9 cellular contexts compared by ENCODE assay signal in the genomic region with DNA sequence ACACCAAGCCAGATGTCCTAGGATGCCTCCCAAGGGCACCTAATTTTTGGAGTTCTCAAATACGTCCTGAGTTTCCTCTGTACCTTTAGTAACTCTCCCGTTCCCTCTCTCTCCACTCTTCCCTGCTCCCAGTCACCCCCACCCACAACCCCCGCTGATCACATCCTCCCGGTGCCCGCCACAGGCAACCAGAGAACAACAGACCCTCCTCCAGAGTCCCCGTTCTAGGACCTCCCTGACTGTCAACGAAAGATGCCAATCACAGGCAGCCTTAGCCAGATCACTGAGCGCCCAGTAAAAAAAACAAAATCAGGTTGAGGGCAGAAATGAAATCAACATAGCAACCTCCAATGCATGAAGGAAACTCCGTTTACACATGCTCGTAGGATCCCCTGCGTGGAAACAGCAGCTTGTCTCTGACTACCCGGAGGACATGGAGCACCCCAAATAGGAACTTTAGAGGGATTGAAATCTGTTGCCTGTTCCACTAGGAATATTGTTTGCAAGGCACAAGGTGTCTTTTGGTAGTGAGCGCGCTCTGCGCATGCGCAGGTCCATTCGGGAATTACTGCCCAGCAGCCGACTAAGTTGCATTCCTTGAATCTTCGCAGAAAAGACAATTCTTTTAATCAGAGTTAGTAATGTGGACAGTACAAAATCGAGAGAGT. TPM values are rescaled to one million over a fixed set of nuclear protein-coding genes. Genes with fewer than 3 reads are reported as not detected.
DNase-seq lines count a peak whose midpoint lies in the region; ATAC-seq, FAIRE-seq and TF ChIP-seq lines count a peak whose summit lies in the region.
"Had no signal": no experiment of that assay in that cellular context is flagged by ENCODE, and none has a peak within 500 bp of the region (broad histone marks: within the 10 kb centered on the region; RNA-seq: fewer than 3 reads in every experiment).

Gene GABRB1, plus strand, starts transcription at position 557 of the 668 bp plus-strand sequence.

- FAIRE-seq in GM12891 (lab: Jason Lieb, UNC) = peak; percentile 26
- FAIRE-seq in RCC 7860 (lab: Jason Lieb, UNC) = no peak

- no peaks in the 10 kb centered on the region for H3K36me3 ChIP-seq in NT2/D1 (ENCODE audit: insufficient read depth, insufficient read length, low read length)
- no peaks in the 10 kb centered on the region for H3K36me3 ChIP-seq in iPS-20b (ENCODE audit: insufficient read depth, low read depth, low read length)

- ATAC-seq in sciatic nerve = no peak

- H3K4me1 ChIP-seq in NT2/D1 (ENCODE audit: insufficient read depth, insufficient read length) (no peaks in the 10 kb centered on the region), iPS-20b (ENCODE audit: insufficient read depth, low read length) (no peaks in the 10 kb centered on the region)

- peak within 1 kb of the TSS; percentile 61 for H3K9ac ChIP-seq in NT2/D1 (ENCODE audit: insufficient read length, low read depth)
- H3K9ac ChIP-seq in iPS-20b (ENCODE audit: low read depth, low read length) = peak within 1 kb of the TSS; percentile 55; the same call in 1 of the 2 replicates

- H3K4me3 ChIP-seq in NT2/D1 (ENCODE audit: insufficient read length, low read depth) (peak within 1 kb of the TSS; percentile 68), cardiac fibroblast (replicated peaks in 1 of 2; ENCODE audit: low read depth in 2 of 2, low read length in 2 of 2) (peak within 1 kb of the TSS; percentile 42 to 54), iPS-20b (ENCODE audit: low read length) (peak within 1 kb of the TSS; percentile 92)

- H3K9me3 ChIP-seq in NT2/D1 (ENCODE audit: insufficient read depth, low read length) = no peaks in the 10 kb centered on the region
- no peaks in the 10 kb centered on the region for H3K9me3 ChIP-seq in iPS-20b (ENCODE audit: insufficient read depth, low read depth, low read length)

- intact Hi-C loops in sciatic nerve (cut with DNase I) = no loop called here

- H3K27ac ChIP-seq in iPS-20b (ENCODE audit: low read length) = no peak within 1 kb of the TSS

- no peak for DNase-seq in GM12891 (ENCODE audit: insufficient read length, low spot score)
- peak; percentile 20 for DNase-seq in NT2/D1 (ENCODE audit: low read depth, low spot score)
- peak; percentile 53 to 57 for DNase-seq in cardiac fibroblast (ENCODE audit: low read depth in 2 of 2)
- DNase-seq in sciatic nerve (ENCODE audit: low spot score) = peak; percentile 70
- DNase-seq in NCI-H1436 (lab: John Stamatoyannopoulos, UW) = no peak
- DNase-seq in dedifferentiated amniotic fluid mesenchymal stem cell (ENCODE audit: extremely low spot score) = no peak
- no peak for DNase-seq in RCC 7860 (ENCODE audit: low spot score)

- TF ChIP-seq POLR2A in GM12891 (IDR thresholded peaks at IDR 0.05; ENCODE audit: low read depth, low read length) = no peak

- no peak for TF ChIP-seq CTCF in cardiac fibroblast (IDR thresholded peaks at IDR 0.05; ENCODE audit: low read depth, low read length)

- H3K27me3 ChIP-seq in NT2/D1 (ENCODE audit: insufficient read depth, insufficient read length) = peaks cover 10% of the 10 kb centered on the region
- peaks cover 29% of the 10 kb centered on the region for H3K27me3 ChIP-seq in iPS-20b (ENCODE audit: insufficient read depth, low read length)

TF ChIP-seq in GM12891, 5 proteins besides CTCF, POLR2A, EP300 and RAD21:
- TF ChIP-seq SPI1 (IDR thresholded peaks at IDR 0.05; ENCODE audit: low read depth, low read length) (no peak), PAX5 (IDR thresholded peaks at IDR 0.05; ENCODE audit: insufficient read depth, low read length, severe bottlenecking) (no peak), TAF1 (IDR thresholded peaks at IDR 0.05; ENCODE audit: low read depth, low read length) (no peak), POU2F2 (IDR thresholded peaks at IDR 0.05; ENCODE audit: low read depth, low read length) (no peak), POLR2AphosphoS5 (IDR thresholded peaks at IDR 0.05; ENCODE audit: low read depth, low read length) (no peak)

RNA-seq across cellular contexts. Expression of gene GABRB1, which starts in this region (rescaled TPM):
- polyA plus RNA-seq in GM12891 (2012; ENCODE audit: low read depth, missing spikeins) = not detected
- total RNA-seq in sciatic nerve = not detected
- total RNA-seq: T-helper 1 cell treated with Interleukin-12 subunit alpha and Interleukin-12 subunit beta and Interleukin-4 antibody, amounts not matched to agents 30 ng/mL and 1 ng/mL, for 36 hours had no signal

Comparison
In these comparisons a context has a peak if more than half of its experiments do, and no peak if none do; other contexts are left out.
1. Peak in DNase-seq in sciatic nerve; RNA of the gene not detected or under 1 TPM.
2. DNase-seq: peak in NT2/D1 (single experiment) and cardiac fibroblast (2 of 2); none in GM12891 (single experiment), NCI-H1436 (single experiment), dedifferentiated amniotic fluid mesenchymal stem cell (single experiment) and RCC 7860 (single experiment).
3. Peak in every context shown above with its lines, with median percentiles within 50 percentile points of each other: H3K4me3 ChIP-seq.